In the genomic region with DNA sequence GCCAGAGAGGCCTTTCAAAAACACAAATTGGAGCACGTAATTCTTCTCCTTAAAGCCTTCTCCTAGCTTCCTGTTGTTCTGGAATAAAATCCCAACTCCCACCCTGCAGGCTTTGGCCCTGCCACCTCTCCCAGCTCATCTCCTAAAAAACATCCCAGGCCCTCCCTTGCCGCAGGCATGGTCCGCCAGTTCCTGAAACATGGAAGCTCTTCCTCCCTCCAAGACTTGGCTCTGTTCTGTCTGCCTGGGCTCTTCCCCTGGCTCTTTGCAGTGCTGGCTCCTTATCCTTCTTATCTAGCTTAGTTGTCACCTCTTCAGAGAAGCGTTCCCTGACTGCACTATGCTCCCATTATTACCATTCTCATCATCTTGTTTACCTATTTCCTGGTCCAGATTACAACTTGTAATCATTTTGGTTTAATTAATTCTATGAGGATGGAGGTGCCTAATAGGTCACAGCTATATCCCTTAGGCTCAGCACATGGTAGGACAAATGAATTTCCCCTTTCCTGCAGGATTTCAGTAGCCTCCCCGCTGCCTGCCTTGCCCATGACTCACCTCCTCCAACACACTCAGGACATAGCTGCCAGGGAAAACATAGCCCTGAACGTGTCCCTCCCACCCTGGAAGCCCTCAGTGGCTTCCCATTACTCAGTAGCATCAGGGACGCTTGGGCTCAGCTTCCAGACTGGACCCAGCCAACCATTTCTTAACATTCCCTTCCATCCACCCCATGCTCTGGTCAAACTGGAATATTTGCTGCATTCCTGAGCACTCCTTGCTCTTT, we compare ENCODE assay signal across 17 cellular contexts. TPM values are rescaled to one million over a fixed set of nuclear protein-coding genes. Genes with fewer than 3 reads are reported as not detected.
DNase-seq lines count a peak whose midpoint lies in the region; ATAC-seq and TF ChIP-seq lines count a peak whose summit lies in the region.
"Had no signal": no experiment of that assay in that cellular context is flagged by ENCODE, and none has a peak within 500 bp of the region (broad histone marks: within the 10 kb centered on the region; RNA-seq: fewer than 3 reads in every experiment).

No MANE protein-coding gene starts in this region.

- H3K4me1 ChIP-seq in foreskin keratinocyte = no peaks in the 10 kb centered on the region
- peaks cover 3 to 14% of the 10 kb centered on the region in 2 donors for H3K4me1 ChIP-seq in thoracic aorta (ENCODE audit: control insufficient read depth in 1 of 2, low read depth in 2 of 2)
- H3K4me1 ChIP-seq in stomach = no peaks in the 10 kb centered on the region

- no peak for TF ChIP-seq EP300 in stomach (IDR thresholded peaks at IDR 0.05)

- H3K4me3 ChIP-seq in thoracic aorta (no peak overlapping the region), stomach (no peak overlapping the region), coronary artery (no peak overlapping the region)

- TF ChIP-seq CTCF in RWPE1 (conservative IDR thresholded peaks at IDR 0.05; ENCODE audit: low read depth) (no peak), foreskin keratinocyte (conservative IDR thresholded peaks at IDR 0.05) (no peak), thoracic aorta (IDR thresholded peaks at IDR 0.05) (no peak), stomach (IDR thresholded peaks at IDR 0.05) (no peak), coronary artery (IDR thresholded peaks at IDR 0.05) (no peak)

- H3K36me3 ChIP-seq in thoracic aorta (no peaks in the 10 kb centered on the region), stomach (no peaks in the 10 kb centered on the region)

- CTCF ChIA-PET in RWPE1 (lab: Yijun Ruan, JAX) = interaction anchor here (0.6 to 1.9 kb wide), 3 partner anchors 9 to 437 kb away, joined by 3 to 4 read pairs (median 4); no protein-coding TSS in a partner anchor

- H3K27me3 ChIP-seq in foreskin keratinocyte = no peaks in the 10 kb centered on the region
- no peaks in the 10 kb centered on the region for H3K27me3 ChIP-seq in thoracic aorta (replicated peaks; ENCODE audit: insufficient read depth)
- peaks cover 0 to 89% (median 22%) of the 10 kb centered on the region in 3 donors for H3K27me3 ChIP-seq in stomach

- WGBS in stomach, 5 donors = 37 to 47% (median 42%) methylated on average over 7 of the region's 7 CpGs

- peak; percentile 42 for ATAC-seq in foreskin keratinocyte
- ATAC-seq in thoracic aorta (ENCODE audit: insufficient number of reproducible peaks, low FRiP score, low read depth) = peak; percentile 73
- no peak for ATAC-seq in GM21528 (IDR thresholded peaks at IDR 0.05; ENCODE audit: low FRiP score, unreplicated experiment)
- ATAC-seq: left lobe of liver, SK-N-SH treated with all-trans-retinoic acid at 6 μM for 48 hours had no signal

- no peak for TF ChIP-seq POLR2A in stomach (IDR thresholded peaks at IDR 0.05)

- H3K9me3 ChIP-seq in thoracic aorta = no peaks in the 10 kb centered on the region
- no peaks in the 10 kb centered on the region for H3K9me3 ChIP-seq in stomach

- H3K27ac ChIP-seq in RWPE1 = no peak overlapping the region
- no peak overlapping the region for H3K27ac ChIP-seq in foreskin keratinocyte
- H3K27ac ChIP-seq in thoracic aorta = no peak overlapping the region
- H3K27ac ChIP-seq in stomach = no peak overlapping the region
- H3K27ac ChIP-seq in coronary artery = no peak overlapping the region
- H3K27ac ChIP-seq: HL-60 had no signal

- intact Hi-C loops in stomach (cut with DNase I; ENCODE audit: low total_unique reads) = no loop called here

- POLR2A ChIA-PET in RWPE1 (lab: Yijun Ruan, JAX; ENCODE audit: low non-redundant PET) = no interaction called here

- peak; percentile 25 for DNase-seq in H4 (ENCODE audit: low spot score)
- peak; percentile 33 for DNase-seq in RWPE1 (ENCODE audit: low spot score)
- DNase-seq in foreskin keratinocyte = peak in 1 of 2 donors; percentile 9
- DNase-seq in thoracic aorta (ENCODE audit: low spot score) = peak; percentile 44
- DNase-seq in stomach = no peak
- no peak for DNase-seq in coronary artery (ENCODE audit: low spot score)
- DNase-seq: DMS79; foreskin melanocyte; NCI-H1048; NCI-H69; occipital lobe; stimulated activated naive CD4-positive, alpha-beta T cell treated with Interleukin-2 at 50 U/mL for 16 hours had no signal

RNA-seq across cellular contexts. Expression of a gene that starts 15.7 kb away (rescaled TPM):
- total RNA-seq in H4 (2014; rRNA removed; shearing (Covaris generic)) = not detected in 2 replicates
- not detected in 2 replicates for total RNA-seq in foreskin keratinocyte
- not detected in 2 replicates for polyA plus RNA-seq in foreskin keratinocyte
- 10 to 100 TPM in 1 of 2 donors, 1 to 10 TPM in 1; 5.0 to 10.9 TPM for total RNA-seq in thoracic aorta
- total RNA-seq in stomach = 1 to 10 TPM in 3 of 5 donors, not detected in 2; 1.1 to 2.0 (median 1.2) TPM
- polyA plus RNA-seq in stomach = under 1 TPM in 2 of 3 donors, not detected in 1; 0.25 to 0.68 TPM
- total RNA-seq: activated T-helper 2 cell treated with anti-CD3 and anti-CD28 coated beads, Interferon-gamma antibody, Interleukin-2, Interleukin-4, amounts not matched to agents 10 μg/mL and 5 μg/mL and 100 μg/mL, durations not matched to agents 14 hours and 24 hours and 36 hours had no signal

Comparison
In these comparisons a context has a peak if more than half of its experiments do, and no peak if none do; other contexts are left out.
1. DNase-seq: peak in H4 (single experiment), RWPE1 (single experiment) and thoracic aorta (single experiment); none in stomach (single experiment) and coronary artery (single experiment).